ENCODE assay signal across 21 cellular contexts in the genomic region with DNA sequence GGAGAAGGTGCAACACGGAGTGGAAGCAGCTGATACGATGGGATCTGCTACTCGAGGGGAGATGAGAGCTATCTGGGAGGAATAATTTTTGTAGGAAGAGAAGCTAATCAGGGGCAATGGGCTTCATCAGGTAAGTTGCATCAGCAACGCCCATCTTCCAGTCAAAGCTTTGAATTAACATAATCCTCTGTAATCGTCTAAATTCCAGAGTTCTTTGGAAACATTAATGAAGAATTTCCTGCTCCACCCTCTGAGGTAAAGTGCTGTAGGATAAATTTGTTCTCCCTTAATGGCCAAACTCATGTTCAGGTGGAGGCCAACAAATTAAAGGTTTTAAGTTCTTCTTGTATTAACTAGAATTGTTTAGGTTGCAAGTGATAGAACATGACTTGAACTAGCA.
A peak's percentile ranks its signal among the peaks of the same experiment; 100 is the strongest.
DNase-seq lines count a peak whose midpoint lies in the region; ATAC-seq, FAIRE-seq and TF ChIP-seq lines count a peak whose summit lies in the region.
"Had no signal": no experiment of that assay in that cellular context is flagged by ENCODE, and none has a peak within 500 bp of the region (broad histone marks: within the 10 kb centered on the region; RNA-seq: fewer than 3 reads in every experiment).

No MANE protein-coding gene starts in this region.

- no peak overlapping the region for H3K56ac ChIP-seq in mesendoderm (ENCODE audit: low read length)

- H2BK120ac ChIP-seq in mesendoderm (ENCODE audit: low read depth, low read length), result no peak overlapping the region

- H3K4me1 ChIP-seq in GM23338 (ENCODE audit: insufficient read depth), result 0 out of 2 replicates have a peak, but pooled peaks cover 7% of the 10 kb centered on the region
- no peaks in the 10 kb centered on the region for H3K4me1 ChIP-seq in mesendoderm (ENCODE audit: control insufficient read depth, low read depth, low read length)
- no peaks in the 10 kb centered on the region for H3K4me1 ChIP-seq in pancreas
- H3K4me1 ChIP-seq in heart left ventricle, result no peaks in the 10 kb centered on the region
- H3K4me1 ChIP-seq: A549 had no signal

- H3K27me3 Mint-ChIP-seq in GM23338 (ENCODE audit: insufficient read depth, low read depth, poor library complexity), result peaks cover 6% of the 10 kb centered on the region

- H2BK5ac ChIP-seq in mesendoderm (ENCODE audit: low read length), result no peak overlapping the region

- H3K27ac Mint-ChIP-seq in GM23338, result no peak overlapping the region
- H3K27ac Mint-ChIP-seq: CD4-positive, alpha-beta memory T cell; H9 had no signal

- ATAC-seq in GM23338 (no peak), esophagus mucosa (peak; percentile 56), pancreas (no peak), heart left ventricle (no peak)
- ATAC-seq: A549, HCT116 had no signal

- no peak overlapping the region for H4K8ac ChIP-seq in mesendoderm (ENCODE audit: low read depth, low read length)

- H3K36me3 ChIP-seq in GM23338 (ENCODE audit: insufficient read depth) (no peaks in the 10 kb centered on the region), mesendoderm (ENCODE audit: control insufficient read depth, insufficient read depth, low read length) (no peaks in the 10 kb centered on the region), pancreas (no peaks in the 10 kb centered on the region), heart left ventricle (no peaks in the 10 kb centered on the region)

- no peaks in the 10 kb centered on the region for H3K9me3 Mint-ChIP-seq in GM23338
- H3K9me3 Mint-ChIP-seq: H9 had no signal

- H3F3A ChIP-seq in GM23338 (replicated peaks; ENCODE audit: low read depth), result no peaks in the 10 kb centered on the region

- DNase-seq in GM23338 (ENCODE audit: low spot score), result no peak
- DNase-seq in mesendoderm, result peak; percentile 13
- no peak for DNase-seq in retinal pigment epithelial cell (ENCODE audit: low read depth)
- no peak for DNase-seq in pancreas
- DNase-seq in T-helper 1 cell, result no peak
- DNase-seq in heart left ventricle, result no peak
- DNase-seq in middle frontal gyrus (ENCODE audit: extremely low spot score, low spot score), result no peak
- DNase-seq: 8988T; C1 segment of cervical spinal cord; Calu3; CD4-positive, alpha-beta memory T cell; COR-L47; DMS53; DMS79 treated with DMSO at 0.1 percent for 48 hours; GF-D8; H9 had no signal

- H3K79me2 ChIP-seq in GM23338 (replicated peaks; ENCODE audit: insufficient read depth), result no peaks in the 10 kb centered on the region
- no peaks in the 10 kb centered on the region for H3K79me2 ChIP-seq in mesendoderm (ENCODE audit: control insufficient read depth, insufficient read depth, low read length)

- H3K9ac ChIP-seq in mesendoderm (ENCODE audit: low read length), result no peak overlapping the region

- H3K4me2 ChIP-seq in GM23338 (no peak overlapping the region; the same call in 1 of the 2 replicates), mesendoderm (ENCODE audit: low read length) (no peak overlapping the region)
- H3K4me2 ChIP-seq: A549 had no signal

- intact Hi-C loops in pancreas (cut with DNase I), result no loop called here
- intact Hi-C loops in heart left ventricle (cut with DNase I), result no loop called here

- H3K4me3 ChIP-seq in GM23338 (no peak overlapping the region), mesendoderm (ENCODE audit: low read length) (no peak overlapping the region), retinal pigment epithelial cell (ENCODE audit: low read length) (peak overlapping the region; percentile 28), pancreas (no peak overlapping the region), heart left ventricle (no peak overlapping the region)
- H3K4me3 ChIP-seq: A549 had no signal

- no peak overlapping the region for H4K5ac ChIP-seq in mesendoderm (ENCODE audit: low read length)

- H2AK5ac ChIP-seq in mesendoderm (ENCODE audit: low read length), result no peak overlapping the region

- peaks cover 3% of the 10 kb centered on the region; the same call in 1 of the 2 replicates for H3K27me3 ChIP-seq in GM23338 (ENCODE audit: insufficient read depth)
- no peaks in the 10 kb centered on the region for H3K27me3 ChIP-seq in mesendoderm (ENCODE audit: insufficient read depth, low read length, poor library complexity)
- no peaks in the 10 kb centered on the region for H3K27me3 ChIP-seq in pancreas
- H3K27me3 ChIP-seq in heart left ventricle, result peaks cover 0 to 7% (median 0%) of the 10 kb centered on the region in 9 donors

- H4K20me1 ChIP-seq in GM23338 (replicated peaks; ENCODE audit: insufficient read depth), result no peaks in the 10 kb centered on the region

- no peak for FAIRE-seq in pancreas (lab: Jason Lieb, UNC)
- FAIRE-seq: A549, GM12891, GM18507 had no signal

- no peak overlapping the region for H2BK15ac ChIP-seq in mesendoderm (replicated peaks; ENCODE audit: low read depth)

- peak overlapping the region; percentile 1; the same call in 1 of the 2 replicates for H2AFZ ChIP-seq in GM23338

- H3K79me1 ChIP-seq in mesendoderm (ENCODE audit: low read length), result no peaks in the 10 kb centered on the region

- H3K9me2 ChIP-seq in GM23338 (ENCODE audit: insufficient read depth), result peaks cover 5% of the 10 kb centered on the region

- no peak overlapping the region for H3K4me3 Mint-ChIP-seq in GM23338
- H3K4me3 Mint-ChIP-seq: CD4-positive, alpha-beta memory T cell; H9 had no signal

- WGBS in mesendoderm (ENCODE audit: extremely low coverage, insufficient coverage, low lambda C conversion rate), result no CpG with 5 or more reads among the region's 5 CpGs
- 58 to 59% methylated on average over 5 of the region's 5 CpGs for WGBS in pancreas, 2 donors
- WGBS in heart left ventricle, 4 donors, result 62 to 71% (median 64%) methylated on average over 5 of the region's 5 CpGs

- no peak overlapping the region for H3K27ac ChIP-seq in GM23338 (ENCODE audit: low read depth)
- no peak overlapping the region for H3K27ac ChIP-seq in mesendoderm (ENCODE audit: low read depth, low read length)
- no peak overlapping the region for H3K27ac ChIP-seq in pancreas
- no peak overlapping the region for H3K27ac ChIP-seq in heart left ventricle
- H3K27ac ChIP-seq: A549 had no signal

- H3K4me1 Mint-ChIP-seq in GM23338, result peaks cover 6% of the 10 kb centered on the region; the same call in 2 of the 3 replicates
- H3K4me1 Mint-ChIP-seq: CD4-positive, alpha-beta memory T cell had no signal

- H3K18ac ChIP-seq in mesendoderm (ENCODE audit: low read length), result no peak overlapping the region

- no peak for TF ChIP-seq CTCF in GM23338 (conservative IDR thresholded peaks at IDR 0.05; ENCODE audit: low read depth in 2 of 2)
- TF ChIP-seq CTCF in retinal pigment epithelial cell (conservative IDR thresholded peaks at IDR 0.05; ENCODE audit: low read depth, low read length), result no peak
- TF ChIP-seq CTCF in pancreas (IDR thresholded peaks at IDR 0.05), result no peak
- TF ChIP-seq CTCF in heart left ventricle (IDR thresholded peaks at IDR 0.05), result no peak

- H3K23ac ChIP-seq in mesendoderm (ENCODE audit: low read length), result no peak overlapping the region

- H3K4ac ChIP-seq in mesendoderm (ENCODE audit: low read depth, low read length), result no peak overlapping the region

- H3K9me3 ChIP-seq in pancreas (no peaks in the 10 kb centered on the region), heart left ventricle (no peaks in the 10 kb centered on the region)
- H3K9me3 ChIP-seq: A549 had no signal

- H3K36me3 Mint-ChIP-seq in GM23338 (ENCODE audit: low read depth), result no peaks in the 10 kb centered on the region
- H3K36me3 Mint-ChIP-seq: CD4-positive, alpha-beta memory T cell had no signal

- TF ChIP-seq POLR2A in heart left ventricle (IDR thresholded peaks at IDR 0.05), result no peak

TF ChIP-seq in GM23338, 12 proteins besides CTCF, POLR2A, EP300 and RAD21 (continues in another document):
- no peak for TF ChIP-seq POLR2AphosphoS5 (IDR thresholded peaks at IDR 0.05; ENCODE audit: low read depth)
- TF ChIP-seq STAT1 (IDR thresholded peaks at IDR 0.05; ENCODE audit: unreplicated experiment), result no peak
- TF ChIP-seq EZH2phosphoT487 (IDR thresholded peaks at IDR 0.05; ENCODE audit: unreplicated experiment), result no peak
- TF ChIP-seq CREB1 (CRISPR knock-in tag; IDR thresholded peaks at IDR 0.05; ENCODE audit: low read depth), result no peak
- TF ChIP-seq JUNB (IDR thresholded peaks at IDR 0.05; ENCODE audit: unreplicated experiment), result no peak
- no peak for TF ChIP-seq ZNF114 (CRISPR knock-in tag; IDR thresholded peaks at IDR 0.05)
- TF ChIP-seq, protein P1, sequence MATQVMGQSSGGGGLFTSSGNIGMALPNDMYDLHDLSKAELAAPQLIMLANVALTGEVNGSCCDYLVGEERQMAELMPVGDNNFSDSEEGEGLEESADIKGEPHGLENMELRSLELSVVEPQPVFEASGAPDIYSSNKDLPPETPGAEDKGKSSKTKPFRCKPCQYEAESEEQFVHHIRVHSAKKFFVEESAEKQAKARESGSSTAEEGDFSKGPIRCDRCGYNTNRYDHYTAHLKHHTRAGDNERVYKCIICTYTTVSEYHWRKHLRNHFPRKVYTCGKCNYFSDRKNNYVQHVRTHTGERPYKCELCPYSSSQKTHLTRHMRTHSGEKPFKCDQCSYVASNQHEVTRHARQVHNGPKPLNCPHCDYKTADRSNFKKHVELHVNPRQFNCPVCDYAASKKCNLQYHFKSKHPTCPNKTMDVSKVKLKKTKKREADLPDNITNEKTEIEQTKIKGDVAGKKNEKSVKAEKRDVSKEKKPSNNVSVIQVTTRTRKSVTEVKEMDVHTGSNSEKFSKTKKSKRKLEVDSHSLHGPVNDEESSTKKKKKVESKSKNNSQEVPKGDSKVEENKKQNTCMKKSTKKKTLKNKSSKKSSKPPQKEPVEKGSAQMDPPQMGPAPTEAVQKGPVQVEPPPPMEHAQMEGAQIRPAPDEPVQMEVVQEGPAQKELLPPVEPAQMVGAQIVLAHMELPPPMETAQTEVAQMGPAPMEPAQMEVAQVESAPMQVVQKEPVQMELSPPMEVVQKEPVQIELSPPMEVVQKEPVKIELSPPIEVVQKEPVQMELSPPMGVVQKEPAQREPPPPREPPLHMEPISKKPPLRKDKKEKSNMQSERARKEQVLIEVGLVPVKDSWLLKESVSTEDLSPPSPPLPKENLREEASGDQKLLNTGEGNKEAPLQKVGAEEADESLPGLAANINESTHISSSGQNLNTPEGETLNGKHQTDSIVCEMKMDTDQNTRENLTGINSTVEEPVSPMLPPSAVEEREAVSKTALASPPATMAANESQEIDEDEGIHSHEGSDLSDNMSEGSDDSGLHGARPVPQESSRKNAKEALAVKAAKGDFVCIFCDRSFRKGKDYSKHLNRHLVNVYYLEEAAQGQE (IDR thresholded peaks at IDR 0.05; ENCODE audit: unreplicated experiment), result no peak
- no peak for TF ChIP-seq ZNF331 (CRISPR knock-in tag; IDR thresholded peaks at IDR 0.05; ENCODE audit: low read depth)
- TF ChIP-seq, protein P2, sequence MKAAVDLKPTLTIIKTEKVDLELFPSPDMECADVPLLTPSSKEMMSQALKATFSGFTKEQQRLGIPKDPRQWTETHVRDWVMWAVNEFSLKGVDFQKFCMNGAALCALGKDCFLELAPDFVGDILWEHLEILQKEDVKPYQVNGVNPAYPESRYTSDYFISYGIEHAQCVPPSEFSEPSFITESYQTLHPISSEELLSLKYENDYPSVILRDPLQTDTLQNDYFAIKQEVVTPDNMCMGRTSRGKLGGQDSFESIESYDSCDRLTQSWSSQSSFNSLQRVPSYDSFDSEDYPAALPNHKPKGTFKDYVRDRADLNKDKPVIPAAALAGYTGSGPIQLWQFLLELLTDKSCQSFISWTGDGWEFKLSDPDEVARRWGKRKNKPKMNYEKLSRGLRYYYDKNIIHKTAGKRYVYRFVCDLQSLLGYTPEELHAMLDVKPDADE (IDR thresholded peaks at IDR 0.05), result no peak
- no peak for TF ChIP-seq NANOG (IDR thresholded peaks at IDR 0.05; ENCODE audit: borderline replicate concordance)
